1 cellular context compared by ENCODE assay signal in genomic region chr7:875476-876076, GRCh38.
TF ChIP-seq lines count a peak whose summit lies in the region.

No MANE protein-coding gene starts in this region.

TF ChIP-seq in GM23338, 12 proteins besides CTCF, POLR2A, EP300 and RAD21 (continued from another document):
- TF ChIP-seq ZNF462 (CRISPR knock-in tag; IDR thresholded peaks at IDR 0.05): no peak
- no peak for TF ChIP-seq NANOG (IDR thresholded peaks at IDR 0.05; ENCODE audit: borderline replicate concordance)
